In the genomic region with DNA sequence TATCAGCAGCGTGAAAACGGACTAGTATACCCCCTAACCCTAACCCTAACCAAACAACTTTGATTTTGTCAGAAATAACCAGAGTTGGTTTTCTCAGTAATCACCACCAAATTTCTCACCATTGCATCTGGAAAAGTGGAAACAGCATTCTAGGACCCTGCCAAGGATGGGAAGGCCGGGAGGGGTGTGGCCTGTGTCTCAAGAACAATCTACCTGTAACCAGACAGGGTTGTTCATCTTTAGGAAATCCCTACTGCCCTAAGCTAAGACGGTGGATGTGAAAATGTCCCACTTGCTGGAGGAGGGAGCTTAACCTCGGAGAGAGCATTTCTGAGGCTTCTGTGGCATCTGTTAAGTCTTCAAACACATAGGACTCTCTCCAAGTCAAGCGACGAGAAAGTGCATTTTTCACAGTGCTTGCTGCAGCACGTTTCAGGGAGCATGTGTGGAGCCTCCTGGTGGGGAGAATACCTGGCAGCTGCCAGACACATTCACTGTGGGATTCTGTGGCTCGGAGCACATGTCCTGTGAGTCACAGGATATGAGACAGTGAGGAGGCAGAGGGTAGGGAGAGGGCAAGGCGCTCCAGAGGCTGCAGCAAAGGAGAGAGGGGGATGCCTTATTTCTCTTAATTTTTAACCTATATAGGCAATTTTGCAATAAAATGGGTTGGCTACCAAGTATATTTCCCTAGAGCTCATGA, we compare ENCODE assay signal across 10 cellular contexts.
DNase-seq lines count a peak whose midpoint lies in the region; ATAC-seq and TF ChIP-seq lines count a peak whose summit lies in the region.
"Had no signal": no experiment of that assay in that cellular context is flagged by ENCODE, and none has a peak within 500 bp of the region (broad histone marks: within the 10 kb centered on the region; RNA-seq: fewer than 3 reads in every experiment).

No MANE protein-coding gene starts in this region.

- no peaks in the 10 kb centered on the region for H3K9me3 ChIP-seq in OCI-LY7 (ENCODE audit: low read length)
- H3K9me3 ChIP-seq: ovary had no signal

- H3K4me1 ChIP-seq in OCI-LY7 (ENCODE audit: insufficient read depth, low read length, poor library complexity, severe bottlenecking) = no peaks in the 10 kb centered on the region

- H3K4me2 ChIP-seq in OCI-LY7 (ENCODE audit: low read length) = no peak overlapping the region

- H3K4me3 ChIP-seq in astrocyte of the spinal cord (ENCODE audit: low read depth, low read length) (no peak overlapping the region), OCI-LY7 (ENCODE audit: low read depth, low read length, poor library complexity, severe bottlenecking) (no peak overlapping the region)
- H3K4me3 ChIP-seq: ovary, SK-N-MC had no signal

- intact Hi-C loops in OCI-LY7 (cut with micrococcal nuclease; ENCODE audit: unreplicated experiment) = no loop called here

- no peak overlapping the region for H2AFZ ChIP-seq in OCI-LY7 (ENCODE audit: low read length)

- peak; percentile 94 for ATAC-seq in stimulated activated naive CD8-positive, alpha-beta T cell treated with anti-CD3 and anti-CD28 coated beads, Interleukin-15, Interleukin-2, amounts not matched to agents 100 U/mL and 50 U/mL, for 24 hours
- no peak for ATAC-seq in HG02970 (IDR thresholded peaks at IDR 0.05; ENCODE audit: low FRiP score, unreplicated experiment)

- no peaks in the 10 kb centered on the region for H4K20me1 ChIP-seq in OCI-LY7 (ENCODE audit: insufficient read depth, low read length)

- DNase-seq in G401 (ENCODE audit: low spot score) (peak; percentile 90), NCI-H146 (lab: John Stamatoyannopoulos, UW) (peak; percentile 36), astrocyte of the spinal cord (ENCODE audit: low read depth, low spot score) (peak; percentile 99), islet precursor cell (peak; percentile 98), OCI-LY7 (ENCODE audit: low spot score) (no peak), DMS79 treated with DMSO at 0.1 percent for 48 hours (lab: John Stamatoyannopoulos, UW) (no peak)
- DNase-seq in stimulated activated naive CD8-positive, alpha-beta T cell treated with anti-CD3 and anti-CD28 coated beads, Interleukin-15, Interleukin-2, amounts not matched to agents 100 U/mL and 50 U/mL, for 24 hours = peak; percentile 45

- H3K36me3 ChIP-seq in OCI-LY7 (ENCODE audit: insufficient read depth, low read length) = no peaks in the 10 kb centered on the region
- H3K36me3 ChIP-seq: ovary had no signal

- in situ Hi-C loops in G401 (cut with HindIII; ENCODE audit: low sequenced_read_pairs) (no loop called here), astrocyte of the spinal cord (cut with HindIII; ENCODE audit: low sequenced_read_pairs) (no loop called here)

- no TSS peak for BruUV-seq in OCI-LY7 (replicated peaks; lab: Mats Ljungman, UMichigan)

- H3K9me2 ChIP-seq in OCI-LY7 (ENCODE audit: insufficient read depth, low read length) = no peaks in the 10 kb centered on the region

- TF ChIP-seq CTCF in astrocyte of the spinal cord (IDR thresholded peaks at IDR 0.05; ENCODE audit: low read depth, low read length) (peak; percentile 74), OCI-LY7 (conservative IDR thresholded peaks at IDR 0.05; ENCODE audit: low read length) (no peak)

- CTCF ChIA-PET in OCI-LY7 (lab: Charles Lee; ENCODE audit: unreplicated experiment) = interaction anchor here (0.6 kb wide), 1 partner anchor 39 kb away, joined by 3 read pairs; no protein-coding TSS in a partner anchor

- POLR2A ChIA-PET in OCI-LY7 (lab: Charles Lee) = interaction anchor here (0.6 kb wide), 1 partner anchor 24 kb away, joined by 4 read pairs; no protein-coding TSS in a partner anchor

- H3K79me2 ChIP-seq in OCI-LY7 (ENCODE audit: insufficient read depth, low read depth, low read length) = no peaks in the 10 kb centered on the region

- no peak overlapping the region for H3K27ac ChIP-seq in OCI-LY7 (ENCODE audit: low read depth, low read length, poor library complexity, severe bottlenecking)
- H3K27ac ChIP-seq: ovary, SK-N-MC had no signal

Comparison
In these comparisons a context has a peak if more than half of its experiments do, and no peak if none do; other contexts are left out.
1. DNase-seq: peak in G401 (single experiment), NCI-H146 (single experiment), astrocyte of the spinal cord (single experiment), islet precursor cell (single experiment) and stimulated activated naive CD8-positive, alpha-beta T cell treated with anti-CD3 and anti-CD28 coated beads, Interleukin-15, Interleukin-2, amounts not matched to agents 100 U/mL and 50 U/mL, for 24 hours (single experiment); none in OCI-LY7 (single experiment) and DMS79 treated with DMSO at 0.1 percent for 48 hours (single experiment).